Comparison of ENCODE assay signal across 28 cellular contexts in genomic region chr7:125551008-125551407, GRCh38.
"Had no signal": no experiment of that assay in that cellular context is flagged by ENCODE, and none has a peak within 500 bp of the region (broad histone marks: within the 10 kb centered on the region; RNA-seq: fewer than 3 reads in every experiment).

No MANE protein-coding gene starts in this region.

- ATAC-seq: activated naive CD4-positive, alpha-beta T cell treated with anti-CD3 and anti-CD28 coated beads, Interleukin-2, amount 50 U/mL, for 72 hours; activated T-cell treated with anti-CD3 and anti-CD28 coated beads, Interleukin-2, amount 50 U/mL, for 72 hours had no signal

- H3K4me1 Mint-ChIP-seq: activated CD4-positive, alpha-beta memory T cell treated with anti-CD3 and anti-CD28 coated beads, Interleukin-2, amount 10 ng/mL, durations not matched to agents 7 days and 5 days; activated CD4-positive, alpha-beta T cell treated with anti-CD3 and anti-CD28 coated beads, Interleukin-2, amount 10 ng/mL, durations not matched to agents 7 days and 5 days; activated naive CD4-positive, alpha-beta T cell treated with anti-CD3 and anti-CD28 coated beads, Interleukin-2, amount 10 ng/mL, durations not matched to agents 7 days and 5 days; activated naive CD8-positive, alpha-beta T cell treated with anti-CD3 and anti-CD28 coated beads, Interleukin-2, amount 10 ng/mL, durations not matched to agents 7 days and 5 days; brain had no signal

- H3K36me3 Mint-ChIP-seq: activated naive CD4-positive, alpha-beta T cell treated with anti-CD3 and anti-CD28 coated beads, Interleukin-2, amount 10 ng/mL, durations not matched to agents 7 days and 5 days; activated naive CD4-positive, alpha-beta T cell treated with anti-CD3 and anti-CD28 coated beads, Interleukin-2, amount 50 U/mL, for 72 hours; activated naive CD8-positive, alpha-beta T cell treated with anti-CD3 and anti-CD28 coated beads, Interleukin-2, amount 10 ng/mL, durations not matched to agents 7 days and 5 days; brain had no signal

- H3K27ac ChIP-seq: ascending aorta, breast epithelium, cardiac muscle cell, epithelial cell of prostate, esophagus squamous epithelium had no signal

- H3K4me3 Mint-ChIP-seq: activated CD4-positive, alpha-beta memory T cell treated with anti-CD3 and anti-CD28 coated beads, Interleukin-2, amount 10 ng/mL, durations not matched to agents 7 days and 5 days; activated CD4-positive, alpha-beta T cell treated with anti-CD3 and anti-CD28 coated beads, Interleukin-2, amount 10 ng/mL, durations not matched to agents 7 days and 5 days; activated naive CD4-positive, alpha-beta T cell treated with anti-CD3 and anti-CD28 coated beads, Interleukin-2, amount 10 ng/mL, durations not matched to agents 7 days and 5 days; activated naive CD8-positive, alpha-beta T cell treated with anti-CD3 and anti-CD28 coated beads, Interleukin-2, amount 10 ng/mL, durations not matched to agents 7 days and 5 days; activated T-cell treated with anti-CD3 and anti-CD28 coated beads, Interleukin-2, amount 50 U/mL, for 24 hours; activated T-cell treated with anti-CD3 and anti-CD28 coated beads, Interleukin-2, amount 50 U/mL, for 72 hours; brain had no signal

- FAIRE-seq: endometrium, endothelial cell of umbilical vein had no signal

- DNase-seq: activated CD4-positive, alpha-beta memory T cell treated with anti-CD3 and anti-CD28 coated beads, Interleukin-2, amount 10 ng/mL, durations not matched to agents 7 days and 5 days; activated CD4-positive, alpha-beta T cell treated with anti-CD3 and anti-CD28 coated beads for 1 hour; activated CD4-positive, alpha-beta T cell treated with anti-CD3 and anti-CD28 coated beads for 4 hours; activated CD4-positive, alpha-beta T cell treated with anti-CD3 and anti-CD28 coated beads, Interleukin-2, amount 10 ng/mL, durations not matched to agents 7 days and 5 days; activated CD4-positive, alpha-beta T cell treated with anti-CD3 and anti-CD28 coated beads, Interleukin-2, amount 50 U/mL, for 4 hours; activated CD4-positive, CD25-positive, alpha-beta regulatory T cell; activated CD8-positive, alpha-beta memory T cell treated with anti-CD3 and anti-CD28 coated beads, Interleukin-2, amount 50 U/mL, for 48 hours; activated gamma-delta T cell; activated naive CD4-positive, alpha-beta T cell; activated naive CD4-positive, alpha-beta T cell treated with anti-CD3 and anti-CD28 coated beads, Interleukin-2, amount 10 ng/mL, durations not matched to agents 7 days and 5 days; activated naive CD8-positive, alpha-beta T cell treated with anti-CD3 and anti-CD28 coated beads, Interleukin-2, amount 10 ng/mL, durations not matched to agents 7 days and 5 days; activated T-cell treated with anti-CD3 and anti-CD28 coated beads for 4 hours; activated T-cell treated with anti-CD3 and anti-CD28 coated beads, Interleukin-2, amount 50 U/mL, for 24 hours; activated T-cell treated with anti-CD3 and anti-CD28 coated beads, Interleukin-2, amount 50 U/mL, for 72 hours; central memory CD4-positive, alpha-beta T cell; effector CD8-positive, alpha-beta T cell; esophagus squamous epithelium; foreskin melanocyte; head of caudate nucleus; T-helper 2 cell had no signal

- H3K27me3 ChIP-seq: ascending aorta, breast epithelium, cardiac muscle cell, esophagus squamous epithelium had no signal

- H3K4me3 ChIP-seq: ascending aorta, breast epithelium, cardiac muscle cell, esophagus squamous epithelium had no signal

- H3K27me3 Mint-ChIP-seq: activated CD4-positive, alpha-beta memory T cell treated with anti-CD3 and anti-CD28 coated beads, Interleukin-2, amount 10 ng/mL, durations not matched to agents 7 days and 5 days; activated CD4-positive, alpha-beta T cell treated with anti-CD3 and anti-CD28 coated beads, Interleukin-2, amount 10 ng/mL, durations not matched to agents 7 days and 5 days; activated naive CD4-positive, alpha-beta T cell treated with anti-CD3 and anti-CD28 coated beads, Interleukin-2, amount 10 ng/mL, durations not matched to agents 7 days and 5 days; activated naive CD8-positive, alpha-beta T cell treated with anti-CD3 and anti-CD28 coated beads, Interleukin-2, amount 10 ng/mL, durations not matched to agents 7 days and 5 days; activated T-cell treated with anti-CD3 and anti-CD28 coated beads, Interleukin-2, amount 50 U/mL, for 24 hours; brain had no signal

- H3K27ac Mint-ChIP-seq: activated CD4-positive, alpha-beta memory T cell treated with anti-CD3 and anti-CD28 coated beads, Interleukin-2, amount 10 ng/mL, durations not matched to agents 7 days and 5 days; activated CD4-positive, alpha-beta T cell treated with anti-CD3 and anti-CD28 coated beads, Interleukin-2, amount 10 ng/mL, durations not matched to agents 7 days and 5 days; activated naive CD4-positive, alpha-beta T cell treated with anti-CD3 and anti-CD28 coated beads, Interleukin-2, amount 10 ng/mL, durations not matched to agents 7 days and 5 days; activated naive CD4-positive, alpha-beta T cell treated with anti-CD3 and anti-CD28 coated beads, Interleukin-2, amount 50 U/mL, for 72 hours; activated naive CD8-positive, alpha-beta T cell treated with anti-CD3 and anti-CD28 coated beads, Interleukin-2, amount 10 ng/mL, durations not matched to agents 7 days and 5 days; activated T-cell treated with anti-CD3 and anti-CD28 coated beads, Interleukin-2, amount 50 U/mL, for 24 hours; activated T-cell treated with anti-CD3 and anti-CD28 coated beads, Interleukin-2, amount 50 U/mL, for 72 hours; brain had no signal

- H3K4me1 ChIP-seq: ascending aorta, breast epithelium, esophagus squamous epithelium had no signal

- H3K9me3 ChIP-seq: ascending aorta, breast epithelium had no signal

- H3K36me3 ChIP-seq: ascending aorta, breast epithelium, cardiac muscle cell, esophagus squamous epithelium had no signal
